13 cellular contexts compared by ENCODE assay signal in genomic region chr5:160802567-160802966, GRCh38. TPM values are rescaled to one million over a fixed set of nuclear protein-coding genes. Genes with fewer than 3 reads are reported as not detected.
DNase-seq lines count a peak whose midpoint lies in the region; ATAC-seq and TF ChIP-seq lines count a peak whose summit lies in the region.
"Had no signal": no experiment of that assay in that cellular context is flagged by ENCODE, and none has a peak within 500 bp of the region (broad histone marks: within the 10 kb centered on the region; RNA-seq: fewer than 3 reads in every experiment).

No MANE protein-coding gene starts in this region.

- no peak overlapping the region for H3K27ac ChIP-seq in foreskin keratinocyte
- H3K27ac ChIP-seq: A549, left ventricle myocardium inferior, right atrium auricular region had no signal

- H3K27me3 ChIP-seq in foreskin keratinocyte: no peaks in the 10 kb centered on the region
- no peaks in the 10 kb centered on the region for H3K27me3 ChIP-seq in HAP-1 (ENCODE audit: low read depth)
- H3K27me3 ChIP-seq: right atrium auricular region had no signal

- in situ Hi-C loops in HAP-1 (cut with MboI; ENCODE audit: low sequenced_read_pairs): no loop called here

- DNase-seq in NCI-H1694 treated with DMSO at 0.1 percent for 48 hours (lab: John Stamatoyannopoulos, UW) (peak; percentile 7), NCI-H1694 (lab: John Stamatoyannopoulos, UW) (no peak), MV-4-11 (lab: John Stamatoyannopoulos, UW) (peak; percentile 50), foreskin keratinocyte (peak in 1 of 2 donors; percentile 11), retinal pigment epithelial cell (ENCODE audit: low read depth) (no peak), HAP-1 (ENCODE audit: low spot score in 2 of 2) (no peak)
- DNase-seq in activated effector memory CD4-positive, alpha-beta T cell treated with anti-CD3 and anti-CD28 coated beads, Interleukin-2, amount 50 U/mL, for 16 hours: no peak
- no peak for DNase-seq in activated effector memory CD4-positive, alpha-beta T cell treated with Interleukin-2 at 50 U/mL for 16 hours
- DNase-seq: IMR-90, left ventricle myocardium inferior had no signal

- no peak overlapping the region for H3K4me3 ChIP-seq in retinal pigment epithelial cell (ENCODE audit: low read length)
- H3K4me3 ChIP-seq in HAP-1: no peak overlapping the region
- H3K4me3 ChIP-seq: A549, left ventricle myocardium inferior, right atrium auricular region had no signal

- no peaks in the 10 kb centered on the region for H3K36me3 ChIP-seq in HAP-1 (replicated peaks)
- H3K36me3 ChIP-seq: left ventricle myocardium inferior, right atrium auricular region had no signal

- no peak for ATAC-seq in foreskin keratinocyte
- ATAC-seq: A549, esophagus mucosa had no signal

- H3K4me1 ChIP-seq in foreskin keratinocyte (no peaks in the 10 kb centered on the region), HAP-1 (no peaks in the 10 kb centered on the region)
- H3K4me1 ChIP-seq: A549, left ventricle myocardium inferior, right atrium auricular region had no signal

- TF ChIP-seq CTCF in foreskin keratinocyte (conservative IDR thresholded peaks at IDR 0.05): peak; percentile 36
- TF ChIP-seq CTCF in retinal pigment epithelial cell (conservative IDR thresholded peaks at IDR 0.05; ENCODE audit: low read depth, low read length): peak; percentile 38

- no peaks in the 10 kb centered on the region for H3K9me3 ChIP-seq in HAP-1
- H3K9me3 ChIP-seq: A549, left ventricle myocardium inferior, right atrium auricular region had no signal

RNA-seq across cellular contexts. Expression of gene ATP10B, which starts 49.4 kb away (rescaled TPM):
- total RNA-seq in foreskin keratinocyte: under 0.01 TPM in 1 of 2 replicates, not detected in the other
- not detected in 2 replicates for polyA plus RNA-seq in foreskin keratinocyte
- total RNA-seq: IMR-90, left ventricle myocardium inferior had no signal
- polyA plus RNA-seq: A549, IMR-90 had no signal

Comparison
In these comparisons a context has a peak if more than half of its experiments do, and no peak if none do; other contexts are left out.
1. DNase-seq: peak in NCI-H1694 treated with DMSO at 0.1 percent for 48 hours (single experiment) and MV-4-11 (single experiment); none in NCI-H1694 (single experiment), retinal pigment epithelial cell (single experiment), activated effector memory CD4-positive, alpha-beta T cell treated with anti-CD3 and anti-CD28 coated beads, Interleukin-2, amount 50 U/mL, for 16 hours (single experiment), activated effector memory CD4-positive, alpha-beta T cell treated with Interleukin-2 at 50 U/mL for 16 hours (single experiment) and HAP-1 (0 of 2).